ENCODE assay signal across 11 cellular contexts in the genomic region with DNA sequence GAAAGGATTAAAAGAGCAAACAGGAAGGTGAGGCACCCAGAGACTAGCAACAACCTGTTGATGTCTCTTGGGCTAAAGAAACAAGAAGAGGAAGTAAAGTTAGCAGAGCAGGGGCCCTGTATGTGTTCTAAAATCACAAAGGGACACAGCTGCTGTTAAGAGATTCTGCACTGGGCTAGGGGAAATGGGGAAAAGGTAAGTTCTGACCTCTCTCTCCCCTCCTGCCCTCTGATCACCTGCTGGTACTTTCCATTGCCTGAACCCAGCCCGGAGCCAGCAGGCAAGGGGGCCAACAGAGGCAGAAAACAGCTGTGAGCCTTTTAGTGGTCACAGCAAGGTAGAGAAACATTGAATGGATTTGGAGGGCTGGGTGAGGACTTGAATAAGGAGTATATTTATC. TPM values are rescaled to one million over a fixed set of nuclear protein-coding genes. Genes with fewer than 3 reads are reported as not detected.
DNase-seq lines count a peak whose midpoint lies in the region; ATAC-seq, FAIRE-seq and TF ChIP-seq lines count a peak whose summit lies in the region.
"Had no signal": no experiment of that assay in that cellular context is flagged by ENCODE, and none has a peak within 500 bp of the region (broad histone marks: within the 10 kb centered on the region; RNA-seq: fewer than 3 reads in every experiment).

No MANE protein-coding gene starts in this region.

- H3K4me1 ChIP-seq in OCI-LY7 (ENCODE audit: insufficient read depth, low read length, poor library complexity, severe bottlenecking), result peaks cover 58% of the 10 kb centered on the region
- H3K4me1 ChIP-seq in pancreas, result no peaks in the 10 kb centered on the region

- H3K9me3 ChIP-seq in OCI-LY7 (ENCODE audit: low read length), result peaks cover 19% of the 10 kb centered on the region
- no peaks in the 10 kb centered on the region for H3K9me3 ChIP-seq in pancreas

- BruUV-seq in OCI-LY7 (replicated peaks; lab: Mats Ljungman, UMichigan), result no TSS peak

- CTCF ChIA-PET in OCI-LY7 (lab: Charles Lee; ENCODE audit: unreplicated experiment), result interaction anchor here (1.0 to 1.5 kb wide), 3 partner anchors 14 to 347 kb away, joined by 3 read pairs; no protein-coding TSS in a partner anchor

- peak; percentile 70 for ATAC-seq in GM18498 (IDR thresholded peaks at IDR 0.05; ENCODE audit: unreplicated experiment)
- ATAC-seq in GM21367 (IDR thresholded peaks at IDR 0.05; ENCODE audit: unreplicated experiment), result peak; percentile 69
- ATAC-seq in HG03095 (IDR thresholded peaks at IDR 0.05; ENCODE audit: unreplicated experiment), result peak; percentile 60
- no peak for ATAC-seq in pancreas
- ATAC-seq: activated CD4-positive, alpha-beta T cell treated with anti-CD3 and anti-CD28 coated beads for 36 hours had no signal

- peak; percentile 97 for DNase-seq in OCI-LY7 (ENCODE audit: low spot score)
- no peak for DNase-seq in HT-29 (ENCODE audit: low spot score)
- no peak for DNase-seq in stimulated activated CD4-positive, alpha-beta T cell treated with anti-CD3 and anti-CD28 coated beads, Interleukin-15, amount 100 ng/mL, for 24 hours
- DNase-seq in pancreas, result no peak
- no peak for DNase-seq in NCI-H2029 (lab: John Stamatoyannopoulos, UW)
- DNase-seq: activated CD4-positive, alpha-beta T cell treated with anti-CD3 and anti-CD28 coated beads for 36 hours; NCI-H510A treated with DMSO at 0.1 percent for 48 hours; stimulated activated CD4-positive, alpha-beta T cell treated with anti-CD3 and anti-CD28 coated beads, Interleukin-2, amount 100 ng/mL, for 24 hours had no signal

- WGBS in pancreas, 2 donors, result 6 to 7% methylated on average over 1 of the region's 1 CpG

- H2AFZ ChIP-seq in OCI-LY7 (ENCODE audit: low read length), result peak overlapping the region; percentile 59; the same call in 1 of the 2 replicates

- no peaks in the 10 kb centered on the region for H3K9me2 ChIP-seq in OCI-LY7 (ENCODE audit: insufficient read depth, low read length)

- peak overlapping the region; percentile 74 for H3K4me3 ChIP-seq in OCI-LY7 (ENCODE audit: low read depth, low read length, poor library complexity, severe bottlenecking)
- no peak overlapping the region for H3K4me3 ChIP-seq in pancreas

- no peaks in the 10 kb centered on the region for H3K27me3 ChIP-seq in pancreas

- TF ChIP-seq CTCF in OCI-LY7 (conservative IDR thresholded peaks at IDR 0.05; ENCODE audit: low read length) (peak; percentile 83), pancreas (IDR thresholded peaks at IDR 0.05) (no peak)

- POLR2A ChIA-PET in OCI-LY7 (lab: Charles Lee), result interaction anchor here (0.6 to 2.6 kb wide), 21 partner anchors 11 to 598 kb away, joined by 3 to 22 read pairs (median 3); a partner anchor contains a TSS

- peak overlapping the region; percentile 93 for H3K27ac ChIP-seq in OCI-LY7 (ENCODE audit: low read depth, low read length, poor library complexity, severe bottlenecking)
- H3K27ac ChIP-seq in pancreas, result no peak overlapping the region

- H3K36me3 ChIP-seq in OCI-LY7 (ENCODE audit: insufficient read depth, low read length), result peaks cover 33% of the 10 kb centered on the region
- no peaks in the 10 kb centered on the region for H3K36me3 ChIP-seq in pancreas

- no peaks in the 10 kb centered on the region for H4K20me1 ChIP-seq in OCI-LY7 (ENCODE audit: insufficient read depth, low read length)

- H3K79me2 ChIP-seq in OCI-LY7 (ENCODE audit: insufficient read depth, low read depth, low read length), result peaks cover 40% of the 10 kb centered on the region; the same call in 1 of the 2 replicates

- peak overlapping the region; percentile 92 for H3K4me2 ChIP-seq in OCI-LY7 (ENCODE audit: low read length)

- intact Hi-C loops in OCI-LY7 (cut with micrococcal nuclease; ENCODE audit: unreplicated experiment), result loop anchor here (1.0 to 10.0 kb wide), 6 partner anchors 39 to 1025 kb away; a partner anchor contains a TSS
- intact Hi-C loops in pancreas (cut with DNase I), result no loop called here

- no peak for FAIRE-seq in pancreas (lab: Jason Lieb, UNC)

RNA-seq across cellular contexts. Expression of a gene that starts 13.5 kb away (rescaled TPM):
- 109 and 150 TPM in 2 replicates for total RNA-seq in OCI-LY7 (2014; rRNA removed; shearing (Covaris generic))
- total RNA-seq in OCI-LY7 (2022), result 246 and 247 TPM in 2 replicates
- not detected in 2 replicates for total RNA-seq in HT-29 (2014; rRNA removed; shearing (Covaris generic))
- 1 to 10 TPM in 1 of 6 donors, under 1 TPM in 5; 0.24 to 1.3 (median 0.68) TPM for total RNA-seq in pancreas
- polyA plus RNA-seq in pancreas, result under 1 TPM; 0.65 to 0.96 TPM
- total RNA-seq: activated CD4-positive, alpha-beta T cell treated with anti-CD3 and anti-CD28 coated beads for 36 hours had no signal

Comparison
In these comparisons a context has a peak if more than half of its experiments do, and no peak if none do; other contexts are left out.
1. ATAC-seq: peak in GM18498 (single experiment), GM21367 (single experiment) and HG03095 (single experiment); none in pancreas (0 of 4).
2. RNA of a gene that starts 13.5 kb away (total RNA-seq): 109 to 247 TPM in OCI-LY7; 0.24 to 1.3 TPM in pancreas and not detected in HT-29; every median in the first group is over 10 times any median in the second.